Comparison of ENCODE assay signal across 18 cellular contexts in genomic region chr1:54151013-54151412, GRCh38. TPM values are rescaled to one million over a fixed set of nuclear protein-coding genes. Genes with fewer than 3 reads are reported as not detected.
DNase-seq lines count a peak whose midpoint lies in the region; ATAC-seq lines count a peak whose summit lies in the region.
"Had no signal": no experiment of that assay in that cellular context is flagged by ENCODE, and none has a peak within 500 bp of the region (broad histone marks: within the 10 kb centered on the region; RNA-seq: fewer than 3 reads in every experiment).

No MANE protein-coding gene starts in this region.

- no peak overlapping the region for H3K4me2 ChIP-seq in neuronal stem cell (ENCODE audit: insufficient read depth, low read length, poor library complexity, severe bottlenecking)
- H3K4me2 ChIP-seq: A549, GM23338 had no signal

- DNase-seq in SK-N-MC (ENCODE audit: low read depth, low spot score): no peak
- no peak for DNase-seq in T-helper 17 cell
- DNase-seq in islet precursor cell: peak; percentile 34
- no peak for DNase-seq in neuronal stem cell (ENCODE audit: low spot score)
- DNase-seq in foreskin melanocyte: no peak
- no peak for DNase-seq in NCI-H774 (lab: John Stamatoyannopoulos, UW)
- DNase-seq: BE2C; CD4-positive, alpha-beta memory T cell; DMS79; H9 had no signal

- H2AFZ ChIP-seq in neuronal stem cell (ENCODE audit: low read length): peak overlapping the region; percentile 78
- H2AFZ ChIP-seq: GM23338 had no signal

- H3K36me3 Mint-ChIP-seq in T-helper 17 cell (ENCODE audit: low read depth): no peaks in the 10 kb centered on the region
- H3K36me3 Mint-ChIP-seq: CD4-positive, alpha-beta memory T cell had no signal

- ATAC-seq in T-helper 17 cell (no peak), GM18873 (IDR thresholded peaks at IDR 0.05; ENCODE audit: low FRiP score, unreplicated experiment) (no peak)
- ATAC-seq: A549, GM12878, GM23338 had no signal

- peak overlapping the region; percentile 14 for H3K27ac Mint-ChIP-seq in T-helper 17 cell
- H3K27ac Mint-ChIP-seq: GM23338 had no signal

- no CpG with 5 or more reads among the region's 5 CpGs for WGBS in neuronal stem cell (ENCODE audit: extremely low coverage in 2 of 2, insufficient read length in 2 of 2, insufficient replicate concordance in 1 of 2), 2 donors

- no peaks in the 10 kb centered on the region for H3K27me3 ChIP-seq in neuronal stem cell (ENCODE audit: control insufficient read depth in 3 of 3, insufficient read depth in 3 of 3, low read depth in 1 of 3, low read length in 3 of 3)
- H3K27me3 ChIP-seq: BE2C had no signal

- H3K23ac ChIP-seq in neuronal stem cell (ENCODE audit: low read depth, low read length, poor library complexity): no peak overlapping the region

- no peaks in the 10 kb centered on the region for H3K79me1 ChIP-seq in neuronal stem cell (ENCODE audit: low read depth, low read length)

- no peak overlapping the region for H2BK12ac ChIP-seq in neuronal stem cell (ENCODE audit: low read length)

- H4K91ac ChIP-seq in neuronal stem cell (ENCODE audit: low read depth, low read length, poor library complexity): no peak overlapping the region

- H3K9ac ChIP-seq in SK-N-MC (ENCODE audit: insufficient read length) (no peak overlapping the region), neuronal stem cell (ENCODE audit: low read depth, low read length, poor library complexity) (no peak overlapping the region)

- no peaks in the 10 kb centered on the region for H3K27me3 Mint-ChIP-seq in T-helper 17 cell
- H3K27me3 Mint-ChIP-seq: CD4-positive, alpha-beta memory T cell had no signal

- H2BK120ac ChIP-seq in neuronal stem cell (ENCODE audit: low read depth, low read length): no peak overlapping the region

- H3K4ac ChIP-seq in neuronal stem cell (ENCODE audit: low read length): no peak overlapping the region

- H3K27ac ChIP-seq in SK-N-MC (0 out of 2 replicates have a peak overlapping the region, but pooled peaks have one; percentile 57), neuronal stem cell (replicated peaks; ENCODE audit: low read length) (no peak overlapping the region)
- H3K27ac ChIP-seq: A549, C4-2B had no signal

- no peak overlapping the region for H4K8ac ChIP-seq in neuronal stem cell (ENCODE audit: low read depth, low read length)

- no peak overlapping the region for H3K4me3 Mint-ChIP-seq in T-helper 17 cell
- H3K4me3 Mint-ChIP-seq: CD4-positive, alpha-beta memory T cell; GM23338; H9 had no signal

- H2BK5ac ChIP-seq in neuronal stem cell (ENCODE audit: low read length): no peak overlapping the region

- no peak overlapping the region for H2AK5ac ChIP-seq in neuronal stem cell (ENCODE audit: low read depth, low read length)

- H3K4me3 ChIP-seq in SK-N-MC: no peak overlapping the region
- no peak overlapping the region for H3K4me3 ChIP-seq in neuronal stem cell (ENCODE audit: low read length in 2 of 2)
- H3K4me3 ChIP-seq: A549, GM12878, GM23338 had no signal

- peaks cover 10% of the 10 kb centered on the region for H3K4me1 Mint-ChIP-seq in T-helper 17 cell

- peaks cover 7 to 13% of the 10 kb centered on the region in 2 donors for H3K4me1 ChIP-seq in neuronal stem cell (ENCODE audit: control insufficient read depth in 2 of 2, insufficient read depth in 1 of 2, low read depth in 1 of 2, low read length in 2 of 2)

- no peak overlapping the region for H2BK15ac ChIP-seq in neuronal stem cell (ENCODE audit: low read length)

- no peak overlapping the region for H3K18ac ChIP-seq in neuronal stem cell (ENCODE audit: low read length)

- no peaks in the 10 kb centered on the region for H3K9me3 ChIP-seq in SK-N-MC (ENCODE audit: low read depth, low read length)
- no peaks in the 10 kb centered on the region for H3K9me3 ChIP-seq in T-helper 17 cell (ENCODE audit: control insufficient read depth, low read length, poor library complexity, severe bottlenecking)
- peaks cover 0 to 2% of the 10 kb centered on the region in 2 donors for H3K9me3 ChIP-seq in neuronal stem cell (replicated peaks in 1 of 2; ENCODE audit: control insufficient read depth in 2 of 2, insufficient read depth in 1 of 2, low read depth in 1 of 2, low read length in 2 of 2)
- H3K9me3 ChIP-seq: A549, BE2C had no signal

- no peak overlapping the region for H3K14ac ChIP-seq in neuronal stem cell (ENCODE audit: low read length)

- H3K36me3 ChIP-seq in SK-N-MC (ENCODE audit: insufficient read depth, low read length) (no peaks in the 10 kb centered on the region), neuronal stem cell (replicated peaks in 1 of 2; ENCODE audit: control insufficient read depth in 2 of 2, insufficient read depth in 2 of 2, low read length in 2 of 2) (no peaks in the 10 kb centered on the region)
- H3K36me3 ChIP-seq: BE2C had no signal

RNA-seq across cellular contexts. Expression of gene CDCP2, which starts 1.8 kb away (rescaled TPM):
- not detected for total RNA-seq in T-helper 17 cell
- polyA plus RNA-seq in neuronal stem cell (2013, experiment 1 of 2): 0.03 TPM
- 0.03 TPM for polyA plus RNA-seq in neuronal stem cell (2013, experiment 2 of 2)
- total RNA-seq: G401, GM23338, H9, HT1080 had no signal
- polyA plus RNA-seq: A549; AG04450; CD4-positive, alpha-beta memory T cell; GM12878; GM23338 had no signal

RNA-seq across cellular contexts. Expression of gene CYB5RL, which starts 48.8 kb away (rescaled TPM):
- total RNA-seq in T-helper 17 cell: 1 to 10 TPM; 2.9 to 4.6 TPM
- 6.5 TPM for polyA plus RNA-seq in neuronal stem cell (2013, experiment 1 of 2)
- polyA plus RNA-seq in neuronal stem cell (2013, experiment 2 of 2): 6.5 TPM

RNA-seq across cellular contexts. Expression of gene MRPL37, which starts 49.0 kb away (rescaled TPM):
- 10 to 100 TPM; 25.7 to 29.8 TPM for total RNA-seq in T-helper 17 cell
- 69.4 TPM for polyA plus RNA-seq in neuronal stem cell (2013, experiment 1 of 2)
- polyA plus RNA-seq in neuronal stem cell (2013, experiment 2 of 2): 69.8 TPM
